26 cellular contexts compared by ENCODE assay signal in genomic region chr3:146523536-146523935, GRCh38. TPM values are rescaled to one million over a fixed set of nuclear protein-coding genes. Genes with fewer than 3 reads are reported as not detected.
DNase-seq lines count a peak whose midpoint lies in the region; ATAC-seq, FAIRE-seq and TF ChIP-seq lines count a peak whose summit lies in the region.
"Had no signal": no experiment of that assay in that cellular context is flagged by ENCODE, and none has a peak within 500 bp of the region (broad histone marks: within the 10 kb centered on the region; RNA-seq: fewer than 3 reads in every experiment).

No MANE protein-coding gene starts in this region.

- peaks cover 0 to 11% (median 8%) of the 10 kb centered on the region in 4 experiments; a peak in 3 of 7 replicates for H3K4me1 ChIP-seq in H1 (replicated peaks in 1 of 4; ENCODE audit: control insufficient read depth in 3 of 4, insufficient read depth in 4 of 4, low read length in 3 of 4)
- peaks cover 1% of the 10 kb centered on the region for H3K4me1 ChIP-seq in mesenchymal stem cell (ENCODE audit: control insufficient read depth, insufficient read depth, low read depth, low read length)
- H3K4me1 ChIP-seq: SJSA1 had no signal

- no peak for FAIRE-seq in H1 (lab: Jason Lieb, UNC)
- FAIRE-seq: GM12878 had no signal

- H4K8ac ChIP-seq in H1 (ENCODE audit: extremely low read depth, insufficient read depth, low read length) (no peak overlapping the region), mesenchymal stem cell (ENCODE audit: low read length) (no peak overlapping the region)

- no peak for TF ChIP-seq RAD21 in H1 (IDR thresholded peaks at IDR 0.05 in 1 of 2, conservative IDR thresholded peaks at IDR 0.05 in 1 of 2; ENCODE audit: low read depth in 2 of 2, low read length in 2 of 2)

- 0 out of 2 replicates have a peak overlapping the region, but pooled peaks have one; percentile 62 for H2BK20ac ChIP-seq in H1 (ENCODE audit: low read length)

- peak overlapping the region; percentile 9 for H4K5ac ChIP-seq in H1 (ENCODE audit: insufficient read length, low read depth, low read length)

- TF ChIP-seq CTCF in H1 (IDR thresholded peaks at IDR 0.05; ENCODE audit: control extremely low read depth in 1 of 3, insufficient read depth in 1 of 3, low read depth in 1 of 3, low read length in 3 of 3) = no peak

- no peak overlapping the region for H3K14ac ChIP-seq in H1 (ENCODE audit: insufficient read length)
- H3K14ac ChIP-seq in mesenchymal stem cell (ENCODE audit: low read length in 2 of 2) = no peak overlapping the region

- H3K79me1 ChIP-seq in H1 (ENCODE audit: low read depth, low read length) (no peaks in the 10 kb centered on the region), mesenchymal stem cell (replicated peaks; ENCODE audit: low read length, poor library complexity, severe bottlenecking) (peaks cover 1% of the 10 kb centered on the region)

- no peak overlapping the region for H3K23ac ChIP-seq in H1 (ENCODE audit: insufficient read length)
- H3K23ac ChIP-seq in mesenchymal stem cell (ENCODE audit: low read length in 2 of 2) = no peak overlapping the region

- 86% methylated on average over 4 of the region's 4 CpGs; no CpG with 5 or more reads in 1 of the 2 experiments for WGBS in H1 (ENCODE audit: extremely low coverage in 1 of 2, insufficient coverage in 1 of 2, insufficient read length in 1 of 2, insufficient replicate concordance in 2 of 2, low coverage in 1 of 2, low lambda C conversion rate in 2 of 2, missing lambda C conversion rate in 1 of 2), 2 experiments
- WGBS in mesenchymal stem cell = 79% methylated on average over 4 of the region's 4 CpGs

- H3K79me2 ChIP-seq in H1 (ENCODE audit: control insufficient read depth in 1 of 2, insufficient read depth in 2 of 2, low read length in 2 of 2) = no peaks in the 10 kb centered on the region

- H3K27me3 ChIP-seq in H1 (replicated peaks in 1 of 4; ENCODE audit: control insufficient read depth in 3 of 4, extremely low read depth in 1 of 4, insufficient read depth in 3 of 4, low read length in 3 of 4) (no peaks in the 10 kb centered on the region), mesenchymal stem cell (ENCODE audit: control insufficient read depth in 1 of 2, insufficient read depth in 1 of 2, low read length in 2 of 2) (no peaks in the 10 kb centered on the region)
- H3K27me3 ChIP-seq: SJSA1 had no signal

- H2AK5ac ChIP-seq in H1 (ENCODE audit: low read depth, low read length) = no peak overlapping the region
- H2AK5ac ChIP-seq in mesenchymal stem cell (ENCODE audit: low read length, severe bottlenecking) = no peak overlapping the region

- TF ChIP-seq POLR2A in H1 (IDR thresholded peaks at IDR 0.05; ENCODE audit: control extremely low read depth in 1 of 2, low read depth in 2 of 2, low read length in 2 of 2) = no peak

- no peak overlapping the region; a peak in 1 of 7 replicates for H3K9ac ChIP-seq in H1 (replicated peaks in 1 of 4; ENCODE audit: extremely low read depth in 1 of 4, low read depth in 3 of 4, low read length in 3 of 4)
- no peak overlapping the region for H3K9ac ChIP-seq in mesenchymal stem cell (ENCODE audit: low read length)

- no peak for ATAC-seq in HG03280 (IDR thresholded peaks at IDR 0.05; ENCODE audit: unreplicated experiment)
- ATAC-seq: GM12878 had no signal

- no peak overlapping the region for H3K27ac ChIP-seq in H1 (ENCODE audit: low read depth, low read length)
- no peak overlapping the region for H3K27ac ChIP-seq in mesenchymal stem cell (ENCODE audit: low read length, poor library complexity, severe bottlenecking)
- H3K27ac ChIP-seq: 22Rv1, C4-2B, SJSA1 had no signal

- H3K56ac ChIP-seq in H1 (replicated peaks; ENCODE audit: insufficient read length, low read depth, low read length) = no peak overlapping the region

- no peak overlapping the region for H2BK120ac ChIP-seq in H1 (replicated peaks; ENCODE audit: low read depth, low read length)
- H2BK120ac ChIP-seq in mesenchymal stem cell (ENCODE audit: low read depth, low read length) = no peak overlapping the region

- CTCF ChIA-PET in H1 (lab: Charles Lee; ENCODE audit: partially characterized antibody) = interaction anchor here (1.5 kb wide), 1 partner anchor 20 kb away, joined by 3 read pairs; the partner anchor contains the start of gene PLSCR1

- DNase-seq in NCI-H510A treated with DMSO at 0.1 percent for 48 hours (lab: John Stamatoyannopoulos, UW) (peak; percentile 11), NCI-H510A (lab: John Stamatoyannopoulos, UW) (no peak), H1 (ENCODE audit: low read depth in 1 of 2, low spot score in 2 of 2) (no peak), mesenchymal stem cell (peak; percentile 26), COLO829 (ENCODE audit: low spot score) (no peak), 8988T (no peak), pons (ENCODE audit: low spot score) (no peak)
- DNase-seq: AML-193, DND-41, HCEC 1CT, KBM-7, MM.1S, NCI-H1092, NCI-H1436, NCI-H187 treated with DMSO at 0.1 percent for 48 hours, NCI-H2107, NCI-H748 treated with DMSO at 0.1 percent for 48 hours, T-helper 1 cell had no signal

- H3K4ac ChIP-seq in H1 (replicated peaks; ENCODE audit: insufficient read length, low read depth, low read length) (no peak overlapping the region), mesenchymal stem cell (ENCODE audit: low read depth in 1 of 2, low read length in 2 of 2) (no peak overlapping the region)

- no peaks in the 10 kb centered on the region for H3K9me3 ChIP-seq in H1 (ENCODE audit: insufficient read depth in 2 of 2, low read depth in 1 of 2, low read length in 1 of 2)
- H3K9me3 ChIP-seq in mesenchymal stem cell (ENCODE audit: control insufficient read depth, low read length) = no peaks in the 10 kb centered on the region
- H3K9me3 ChIP-seq: SJSA1 had no signal

- peaks cover 0 to 14% (median under 1%) of the 10 kb centered on the region in 4 experiments; a peak in 2 of 8 replicates for H3K36me3 ChIP-seq in H1 (ENCODE audit: control insufficient read depth in 2 of 4, insufficient read depth in 4 of 4, low read length in 3 of 4)
- H3K36me3 ChIP-seq in mesenchymal stem cell (ENCODE audit: control insufficient read depth in 1 of 2, insufficient read depth in 2 of 2, low read depth in 1 of 2, low read length in 2 of 2) = peaks cover 0 to 85% of the 10 kb centered on the region in 2 experiments

- no peaks in the 10 kb centered on the region; the same call in 1 of the 2 replicates for H3K23me2 ChIP-seq in H1 (ENCODE audit: low read depth, low read length)

- H3K18ac ChIP-seq in H1 (ENCODE audit: extremely low read depth, low read length) (peak overlapping the region; percentile 62; the same call in 1 of the 2 replicates), mesenchymal stem cell (ENCODE audit: low read depth in 1 of 2, low read length in 2 of 2) (no peak overlapping the region)

- no peak for TF ChIP-seq EP300 in H1 (IDR thresholded peaks at IDR 0.05; ENCODE audit: borderline replicate concordance in 1 of 2, low read depth in 2 of 2, low read length in 2 of 2)

- H4K20me1 ChIP-seq in H1 (replicated peaks in 1 of 2; ENCODE audit: control insufficient read depth in 1 of 2, insufficient read depth in 2 of 2, low read length in 2 of 2) = no peaks in the 10 kb centered on the region

- H2BK15ac ChIP-seq in H1 (ENCODE audit: low read length) = no peak overlapping the region
- H2BK15ac ChIP-seq in mesenchymal stem cell (ENCODE audit: low read depth, poor library complexity, severe bottlenecking) = no peak overlapping the region

- no peak overlapping the region for H4K91ac ChIP-seq in H1 (replicated peaks; ENCODE audit: insufficient read length, low read length)
- H4K91ac ChIP-seq in mesenchymal stem cell (ENCODE audit: low read length) = no peak overlapping the region

- H2BK5ac ChIP-seq in H1 (ENCODE audit: low read depth, low read length) (no peak overlapping the region), mesenchymal stem cell (ENCODE audit: low read depth, low read length, poor library complexity, severe bottlenecking) (no peak overlapping the region)

- H2BK12ac ChIP-seq in H1 (ENCODE audit: low read depth, low read length) = no peak overlapping the region
- H2BK12ac ChIP-seq in mesenchymal stem cell (ENCODE audit: low read length in 2 of 2) = no peak overlapping the region

- no peak overlapping the region for H2AFZ ChIP-seq in H1 (ENCODE audit: low read length)
- no peak overlapping the region for H2AFZ ChIP-seq in mesenchymal stem cell (ENCODE audit: low read depth, low read length)

- H3K4me2 ChIP-seq in H1 (ENCODE audit: insufficient read depth in 1 of 2, low read depth in 2 of 2, low read length in 2 of 2) = peak overlapping the region in 1 of 2 experiments; percentile 43; a peak in 1 of 4 replicates
- no peak overlapping the region for H3K4me2 ChIP-seq in mesenchymal stem cell (ENCODE audit: low read length, poor library complexity, severe bottlenecking)

- H3K4me3 ChIP-seq in H1 (ENCODE audit: extremely low read depth in 1 of 4, insufficient read depth in 2 of 4, low read depth in 3 of 4, low read length in 4 of 4) (no peak overlapping the region; a peak in 1 of 8 replicates), mesenchymal stem cell (ENCODE audit: insufficient read depth in 1 of 2, low read depth in 1 of 2, low read length in 2 of 2) (no peak overlapping the region)
- H3K4me3 ChIP-seq: GM12878, SJSA1 had no signal

- POLR2A ChIA-PET in H1 (lab: Charles Lee; ENCODE audit: partially characterized antibody) = no interaction called here

RNA-seq across cellular contexts. Expression of gene PLSCR1, which starts 20.9 kb away (rescaled TPM):
- total RNA-seq in H1 (2021; fragmentation: NEBNext Ultra II Directional; extraction: Animal tissue kit (Norgen Biotek cat#: 25700)) = 48.3 and 48.5 TPM in 2 replicates
- polyA plus RNA-seq in H1 (2011; rRNA removed) = 30.4 and 32.2 TPM in 2 replicates
- polyA plus RNA-seq in H1 (2011; cell fraction: cytosol; rRNA removed) = 38.8 TPM
- 40.4 TPM for polyA plus RNA-seq in H1 (2011; cell fraction: nucleus; rRNA removed)
- 27.5 to 38.0 TPM (median 33.7 TPM) in 4 replicates for polyA plus RNA-seq in H1 (2012, experiment 1 of 2)
- polyA plus RNA-seq in H1 (2012, experiment 2 of 2) = 9.5 TPM
- polyA plus RNA-seq in H1 (2013, experiment 1 of 2) = 26.9 TPM
- 27.4 TPM for polyA plus RNA-seq in H1 (2013, experiment 2 of 2)
- polyA minus RNA-seq in H1 (2011; rRNA and poly(A)+ RNA removed) = 25.0 and 32.9 TPM in 2 replicates
- 19.1 TPM for polyA minus RNA-seq in H1 (2011; cell fraction: cytosol; rRNA and poly(A)+ RNA removed)
- 55.5 TPM for polyA minus RNA-seq in H1 (2011; cell fraction: nucleus; rRNA and poly(A)+ RNA removed)
- polyA plus RNA-seq in mesenchymal stem cell (2013, experiment 1 of 2) = 28.7 TPM
- 26.6 TPM for polyA plus RNA-seq in mesenchymal stem cell (2013, experiment 2 of 2)

RNA-seq across cellular contexts. Expression of gene PLSCR2, which starts 54.2 kb away (rescaled TPM):
- total RNA-seq in H1 (2021; fragmentation: NEBNext Ultra II Directional; extraction: Animal tissue kit (Norgen Biotek cat#: 25700)) = not detected in 2 replicates
- not detected in 2 replicates for polyA plus RNA-seq in H1 (2011; rRNA removed)
- polyA plus RNA-seq in H1 (2011; cell fraction: cytosol; rRNA removed) = not detected
- polyA plus RNA-seq in H1 (2011; cell fraction: nucleus; rRNA removed) = not detected
- polyA plus RNA-seq in H1 (2012, experiment 1 of 2) = not detected in 4 replicates
- polyA plus RNA-seq in H1 (2012, experiment 2 of 2) = not detected
- polyA plus RNA-seq in H1 (2013, experiment 1 of 2) = not detected
- polyA plus RNA-seq in H1 (2013, experiment 2 of 2) = not detected
- polyA minus RNA-seq in H1 (2011; rRNA and poly(A)+ RNA removed) = 0.12 TPM in 1 of 2 replicates, not detected in the other
- not detected for polyA minus RNA-seq in H1 (2011; cell fraction: cytosol; rRNA and poly(A)+ RNA removed)
- polyA minus RNA-seq in H1 (2011; cell fraction: nucleus; rRNA and poly(A)+ RNA removed) = not detected
- not detected for polyA plus RNA-seq in mesenchymal stem cell (2013, experiment 1 of 2)
- not detected for polyA plus RNA-seq in mesenchymal stem cell (2013, experiment 2 of 2)
- total RNA-seq: GM12878, NCI-H460, OCI-LY7, SJSA1 had no signal
- polyA plus RNA-seq: AG04450, GM12878 had no signal

Comparison
In these comparisons a context has a peak if more than half of its experiments do, and no peak if none do; other contexts are left out.
1. DNase-seq: peak in NCI-H510A treated with DMSO at 0.1 percent for 48 hours (single experiment) and mesenchymal stem cell (single experiment); none in NCI-H510A (single experiment), H1 (0 of 2), COLO829 (single experiment), 8988T (single experiment) and pons (single experiment).